21 cellular contexts compared by ENCODE assay signal in genomic region chr5:107321906-107322305, GRCh38.
"Had no signal": no experiment of that assay in that cellular context is flagged by ENCODE, and none has a peak within 500 bp of the region (broad histone marks: within the 10 kb centered on the region; RNA-seq: fewer than 3 reads in every experiment).

No MANE protein-coding gene starts in this region.

- H3K36me3 Mint-ChIP-seq: activated naive CD8-positive, alpha-beta T cell had no signal

- H3K27me3 Mint-ChIP-seq: activated naive CD8-positive, alpha-beta T cell had no signal

- H3K4me3 ChIP-seq: MG63 had no signal

- H3K27me3 ChIP-seq: MG63 had no signal

- DNase-seq: activated CD4-positive, alpha-beta T cell treated with anti-CD3 and anti-CD28 coated beads for 4 hours; activated CD8-positive, alpha-beta memory T cell treated with anti-CD3 and anti-CD28 coated beads, Interleukin-2, amount 50 U/mL, for 4 hours; activated CD8-positive, alpha-beta T cell treated with anti-CD3 and anti-CD28 coated beads for 36 hours; activated naive CD4-positive, alpha-beta T cell; activated T-cell treated with anti-CD3 and anti-CD28 coated beads, Interleukin-2, amount 50 U/mL, for 72 hours; amygdala; caudate nucleus; MG63; MV-4-11; NCI-H1092 treated with DMSO at 0.1 percent for 48 hours; NCI-H1417 treated with DMSO at 0.1 percent for 48 hours; NCI-H1694; NCI-H2081; NCI-H446; NCI-H524; PC-3; SHP77 treated with DMSO at 0.1 percent for 48 hours had no signal

- H3K9ac ChIP-seq: KMS-11 had no signal

- H3K27ac ChIP-seq: KMS-11 had no signal

- H3K4me3 Mint-ChIP-seq: activated CD8-positive, alpha-beta T cell treated with anti-CD3 and anti-CD28 coated beads for 36 hours; activated naive CD8-positive, alpha-beta T cell; activated T-cell treated with anti-CD3 and anti-CD28 coated beads, Interleukin-2, amount 50 U/mL, for 72 hours; T-helper 1 cell treated with Interleukin-12 subunit alpha and Interleukin-12 subunit beta and Interleukin-4 antibody, amounts not matched to agents 30 μg/mL and 1 μg/mL, for 36 hours had no signal

- H3K27ac Mint-ChIP-seq: activated CD8-positive, alpha-beta T cell treated with anti-CD3 and anti-CD28 coated beads for 36 hours; activated naive CD8-positive, alpha-beta T cell; activated T-cell treated with anti-CD3 and anti-CD28 coated beads, Interleukin-2, amount 50 U/mL, for 72 hours; activated T-helper 2 cell treated with anti-CD3 and anti-CD28 coated beads, Interferon-gamma antibody, Interleukin-2, Interleukin-4, amounts not matched to agents 10 μg/mL and 5 μg/mL and 100 μg/mL, durations not matched to agents 14 hours and 24 hours and 36 hours; T-helper 1 cell treated with Interleukin-12 subunit alpha and Interleukin-12 subunit beta and Interleukin-4 antibody, amounts not matched to agents 30 μg/mL and 1 μg/mL, for 36 hours had no signal

- H3K9me3 ChIP-seq: MG63 had no signal

- H3K36me3 ChIP-seq: MG63 had no signal

- H3K9me3 Mint-ChIP-seq: activated CD8-positive, alpha-beta T cell treated with anti-CD3 and anti-CD28 coated beads for 36 hours; activated T-helper 2 cell treated with anti-CD3 and anti-CD28 coated beads, Interferon-gamma antibody, Interleukin-2, Interleukin-4, amounts not matched to agents 10 μg/mL and 5 μg/mL and 100 μg/mL, durations not matched to agents 14 hours and 24 hours and 36 hours; T-helper 1 cell treated with Interleukin-12 subunit alpha and Interleukin-12 subunit beta and Interleukin-4 antibody, amounts not matched to agents 30 μg/mL and 1 μg/mL, for 36 hours had no signal

- H3K4me2 ChIP-seq: KMS-11 had no signal
